In genomic region chr2:164055623-164056022, GRCh38 we compare ENCODE assay signal across 21 cellular contexts.
DNase-seq lines count a peak whose midpoint lies in the region; FAIRE-seq and TF ChIP-seq lines count a peak whose summit lies in the region.
"Had no signal": no experiment of that assay in that cellular context is flagged by ENCODE, and none has a peak within 500 bp of the region (broad histone marks: within the 10 kb centered on the region; RNA-seq: fewer than 3 reads in every experiment).

No MANE protein-coding gene starts in this region.

- H2BK12ac ChIP-seq in H1 (ENCODE audit: low read depth, low read length) (no peak overlapping the region), neuronal stem cell (ENCODE audit: low read length) (no peak overlapping the region)

- no peak overlapping the region for H3K4ac ChIP-seq in H1 (replicated peaks; ENCODE audit: insufficient read length, low read depth, low read length)
- H3K4ac ChIP-seq in neuronal stem cell (ENCODE audit: low read length) = no peak overlapping the region

- H2AFZ ChIP-seq in H1 (ENCODE audit: low read length) = 0 out of 2 replicates have a peak overlapping the region, but pooled peaks have one; percentile 40
- H2AFZ ChIP-seq in neuronal stem cell (ENCODE audit: low read length) = peak overlapping the region; percentile 30
- H2AFZ ChIP-seq: GM23248 had no signal

- H4K20me1 ChIP-seq in H1 (replicated peaks in 1 of 2; ENCODE audit: control insufficient read depth in 1 of 2, insufficient read depth in 2 of 2, low read length in 2 of 2) = no peaks in the 10 kb centered on the region

- TF ChIP-seq RAD21 in H1 (IDR thresholded peaks at IDR 0.05 in 1 of 2, conservative IDR thresholded peaks at IDR 0.05 in 1 of 2; ENCODE audit: low read depth in 2 of 2, low read length in 2 of 2) = no peak

- TF ChIP-seq CTCF in H1 (IDR thresholded peaks at IDR 0.05; ENCODE audit: control extremely low read depth in 1 of 3, insufficient read depth in 1 of 3, low read depth in 1 of 3, low read length in 3 of 3) = no peak

- H3K23ac ChIP-seq in H1 (ENCODE audit: insufficient read length) (no peak overlapping the region), neuronal stem cell (ENCODE audit: low read depth, low read length, poor library complexity) (no peak overlapping the region)

- TF ChIP-seq EP300 in H1 (IDR thresholded peaks at IDR 0.05; ENCODE audit: borderline replicate concordance in 1 of 2, low read depth in 2 of 2, low read length in 2 of 2) = no peak

- CTCF ChIA-PET in H1 (lab: Charles Lee; ENCODE audit: partially characterized antibody) (no interaction called here), HEK293T (lab: Yijun Ruan, JAX) (no interaction called here)

- no peak for TF ChIP-seq POLR2A in H1 (IDR thresholded peaks at IDR 0.05; ENCODE audit: control extremely low read depth in 1 of 2, low read depth in 2 of 2, low read length in 2 of 2)

- H3K4me3 ChIP-seq in H1 (ENCODE audit: extremely low read depth in 1 of 4, insufficient read depth in 2 of 4, low read depth in 3 of 4, low read length in 4 of 4) (no peak overlapping the region), neuronal stem cell (ENCODE audit: low read length in 2 of 2) (no peak overlapping the region)
- H3K4me3 ChIP-seq: A549, GM23248 had no signal

- H4K5ac ChIP-seq in H1 (ENCODE audit: insufficient read length, low read depth, low read length) = no peak overlapping the region

- H3K9ac ChIP-seq in H1 (replicated peaks in 1 of 4; ENCODE audit: extremely low read depth in 1 of 4, low read depth in 3 of 4, low read length in 3 of 4) (no peak overlapping the region), neuronal stem cell (ENCODE audit: low read depth, low read length, poor library complexity) (no peak overlapping the region)
- H3K9ac ChIP-seq: GM23248 had no signal

- H3K23me2 ChIP-seq in H1 (ENCODE audit: low read depth, low read length) = no peaks in the 10 kb centered on the region

- H3K9me3 ChIP-seq in H1 (ENCODE audit: insufficient read depth in 2 of 2, low read depth in 1 of 2, low read length in 1 of 2) (no peaks in the 10 kb centered on the region), neuronal stem cell (replicated peaks in 1 of 2; ENCODE audit: control insufficient read depth in 2 of 2, insufficient read depth in 1 of 2, low read depth in 1 of 2, low read length in 2 of 2) (no peaks in the 10 kb centered on the region)
- H3K9me3 ChIP-seq: A549, Caco-2 had no signal

- H3K79me1 ChIP-seq in H1 (ENCODE audit: low read depth, low read length) = no peaks in the 10 kb centered on the region
- H3K79me1 ChIP-seq in neuronal stem cell (ENCODE audit: low read depth, low read length) = no peaks in the 10 kb centered on the region

- POLR2A ChIA-PET in H1 (lab: Charles Lee; ENCODE audit: partially characterized antibody) (no interaction called here), HEK293T (lab: Yijun Ruan, JAX) (no interaction called here)

- no peaks in the 10 kb centered on the region for H3K4me1 ChIP-seq in H1 (replicated peaks in 1 of 4; ENCODE audit: control insufficient read depth in 3 of 4, insufficient read depth in 4 of 4, low read length in 3 of 4)
- peaks cover 0 to 7% of the 10 kb centered on the region in 2 donors for H3K4me1 ChIP-seq in neuronal stem cell (ENCODE audit: control insufficient read depth in 2 of 2, insufficient read depth in 1 of 2, low read depth in 1 of 2, low read length in 2 of 2)
- H3K4me1 ChIP-seq: A549, Caco-2 had no signal

- no peak overlapping the region for H3K4me2 ChIP-seq in H1 (ENCODE audit: insufficient read depth in 1 of 2, low read depth in 2 of 2, low read length in 2 of 2)
- H3K4me2 ChIP-seq in neuronal stem cell (ENCODE audit: insufficient read depth, low read length, poor library complexity, severe bottlenecking) = no peak overlapping the region
- H3K4me2 ChIP-seq: A549 had no signal

- H2BK5ac ChIP-seq in H1 (ENCODE audit: low read depth, low read length) = no peak overlapping the region
- H2BK5ac ChIP-seq in neuronal stem cell (ENCODE audit: low read length) = no peak overlapping the region

- no peak overlapping the region for H2BK20ac ChIP-seq in H1 (ENCODE audit: low read length)

- 75% methylated on average over 2 of the region's 2 CpGs; no CpG with 5 or more reads in 1 of the 2 experiments for WGBS in H1 (ENCODE audit: extremely low coverage in 1 of 2, insufficient coverage in 1 of 2, insufficient read length in 1 of 2, insufficient replicate concordance in 2 of 2, low coverage in 1 of 2, low lambda C conversion rate in 2 of 2, missing lambda C conversion rate in 1 of 2), 2 experiments
- WGBS in neuronal stem cell (ENCODE audit: extremely low coverage in 2 of 2, insufficient read length in 2 of 2, insufficient replicate concordance in 1 of 2), 2 donors = no CpG with 5 or more reads among the region's 2 CpGs

- no peaks in the 10 kb centered on the region for H3K79me2 ChIP-seq in H1 (ENCODE audit: control insufficient read depth in 1 of 2, insufficient read depth in 2 of 2, low read length in 2 of 2)

- no peak overlapping the region for H3K56ac ChIP-seq in H1 (replicated peaks; ENCODE audit: insufficient read length, low read depth, low read length)

- H4K91ac ChIP-seq in H1 (replicated peaks; ENCODE audit: insufficient read length, low read length) = no peak overlapping the region
- no peak overlapping the region for H4K91ac ChIP-seq in neuronal stem cell (ENCODE audit: low read depth, low read length, poor library complexity)

- H4K8ac ChIP-seq in H1 (ENCODE audit: extremely low read depth, insufficient read depth, low read length) (no peak overlapping the region), neuronal stem cell (ENCODE audit: low read depth, low read length) (no peak overlapping the region)

- no peak overlapping the region for H2BK120ac ChIP-seq in H1 (replicated peaks; ENCODE audit: low read depth, low read length)
- no peak overlapping the region for H2BK120ac ChIP-seq in neuronal stem cell (ENCODE audit: low read depth, low read length)

- no peak overlapping the region for H3K27ac ChIP-seq in H1 (ENCODE audit: low read depth, low read length)
- no peak overlapping the region for H3K27ac ChIP-seq in neuronal stem cell (replicated peaks; ENCODE audit: low read length)
- H3K27ac ChIP-seq: 22Rv1, A549, C4-2B, GM23248 had no signal

- H3K27me3 ChIP-seq in H1 (replicated peaks in 1 of 4; ENCODE audit: control insufficient read depth in 3 of 4, extremely low read depth in 1 of 4, insufficient read depth in 3 of 4, low read length in 3 of 4) = no peaks in the 10 kb centered on the region
- no peaks in the 10 kb centered on the region for H3K27me3 ChIP-seq in neuronal stem cell (ENCODE audit: control insufficient read depth in 3 of 3, insufficient read depth in 3 of 3, low read depth in 1 of 3, low read length in 3 of 3)

- H3K36me3 ChIP-seq in H1 (ENCODE audit: control insufficient read depth in 2 of 4, insufficient read depth in 4 of 4, low read length in 3 of 4) (no peaks in the 10 kb centered on the region), neuronal stem cell (replicated peaks in 1 of 2; ENCODE audit: control insufficient read depth in 2 of 2, insufficient read depth in 2 of 2, low read length in 2 of 2) (no peaks in the 10 kb centered on the region)

- no peak overlapping the region for H2AK5ac ChIP-seq in H1 (ENCODE audit: low read depth, low read length)
- H2AK5ac ChIP-seq in neuronal stem cell (ENCODE audit: low read depth, low read length) = no peak overlapping the region

- H3K14ac ChIP-seq in H1 (ENCODE audit: insufficient read length) = no peak overlapping the region
- H3K14ac ChIP-seq in neuronal stem cell (ENCODE audit: low read length) = no peak overlapping the region

- no peak overlapping the region for H2BK15ac ChIP-seq in H1 (ENCODE audit: low read length)
- H2BK15ac ChIP-seq in neuronal stem cell (ENCODE audit: low read length) = no peak overlapping the region

- H3K18ac ChIP-seq in H1 (ENCODE audit: extremely low read depth, low read length) (no peak overlapping the region), neuronal stem cell (ENCODE audit: low read length) (no peak overlapping the region)

- FAIRE-seq in H1 (lab: Jason Lieb, UNC) = no peak
- FAIRE-seq: A549, D721Med, GM12892, GM18507 had no signal

- peak; percentile 13 for DNase-seq in NCI-H2227 (lab: John Stamatoyannopoulos, UW; ENCODE audit: unreplicated experiment)
- no peak for DNase-seq in NCI-H2227 treated with DMSO at 0.1 percent for 48 hours (lab: John Stamatoyannopoulos, UW)
- DNase-seq in H1 (ENCODE audit: low read depth in 1 of 2, low spot score in 2 of 2) = no peak
- DNase-seq in neuronal stem cell (ENCODE audit: low spot score) = no peak
- DNase-seq in NCI-H748 treated with DMSO at 0.1 percent for 48 hours (lab: John Stamatoyannopoulos, UW) = no peak
- no peak for DNase-seq in HEK293T (ENCODE audit: extremely low spot score)
- DNase-seq in HPDE6-E6E7 (ENCODE audit: extremely low spot score) = no peak
- DNase-seq: AML-193; Caco-2; CD4-positive, alpha-beta T cell; DMS153; DMS79; GDM1; GM23248; H7 had no signal

TF ChIP-seq in H1, 55 proteins besides CTCF, POLR2A, EP300 and RAD21:
- TF ChIP-seq BRCA1 (IDR thresholded peaks at IDR 0.05; ENCODE audit: low read depth, low read length) = no peak

TF ChIP-seq in HEK293T, 16 proteins besides CTCF, POLR2A, EP300 and RAD21:
- TF ChIP-seq SUZ12 (IDR thresholded peaks at IDR 0.05) (no peak), FOXK2 (IDR thresholded peaks at IDR 0.05) (no peak), LEF1 (IDR thresholded peaks at IDR 0.05; ENCODE audit: borderline replicate concordance) (no peak)
